39 cellular contexts compared by ENCODE assay signal in genomic region chr6:26471970-26472369, GRCh38. TPM values are rescaled to one million over a fixed set of nuclear protein-coding genes. Genes with fewer than 3 reads are reported as not detected.
DNase-seq lines count a peak whose midpoint lies in the region; ATAC-seq and TF ChIP-seq lines count a peak whose summit lies in the region.
"Had no signal": no experiment of that assay in that cellular context is flagged by ENCODE, and none has a peak within 500 bp of the region (broad histone marks: within the 10 kb centered on the region; RNA-seq: fewer than 3 reads in every experiment).

No MANE protein-coding gene starts in this region.

- DNase-seq in T-helper 1 cell (no peak), chondrocyte (ENCODE audit: low spot score) (no peak), caudate nucleus (lab: John Stamatoyannopoulos, UW) (no peak), NCI-H748 (lab: John Stamatoyannopoulos, UW; ENCODE audit: unreplicated experiment) (no peak)
- no peak for DNase-seq in CD8-positive, alpha-beta T cell
- DNase-seq in naive thymus-derived CD4-positive, alpha-beta T cell = no peak
- DNase-seq: activated CD8-positive, alpha-beta memory T cell treated with anti-CD3 and anti-CD28 coated beads, Interleukin-2, amount 10 ng/mL, durations not matched to agents 7 days and 5 days; activated naive CD4-positive, alpha-beta T cell treated with anti-CD3 and anti-CD28 coated beads for 36 hours; activated T-cell treated with anti-CD3 and anti-CD28 coated beads, Interleukin-2, amount 50 U/mL, for 72 hours; anterior cingulate cortex; DMS 273 treated with DMSO at 0.1 percent for 48 hours; effector memory CD4-positive, alpha-beta T cell; EL; hypothalamus; KG1; left cardiac atrium; MG63; mucosa of descending colon; NCI-H1417; NCI-H2081; NCI-H524 treated with DMSO at 0.1 percent for 48 hours; NK-92 treated with Interleukin-12 subunit alpha and Interleukin-12 subunit beta, amount 100 ng/mL, for 24 hours; PC-9; right cardiac atrium; stimulated activated CD4-positive, alpha-beta T cell treated with anti-CD3 and anti-CD28 coated beads, Interleukin-2, amount 100 ng/mL, for 24 hours; stomach; uterus had no signal

- H3K27me3 Mint-ChIP-seq in T-helper 1 cell treated with Interleukin-12 subunit alpha and Interleukin-12 subunit beta and Interleukin-4 antibody, amounts not matched to agents 30 μg/mL and 1 μg/mL, for 36 hours (ENCODE audit: low read depth) = no peaks in the 10 kb centered on the region
- no peaks in the 10 kb centered on the region for H3K27me3 Mint-ChIP-seq in CD8-positive, alpha-beta T cell (ENCODE audit: low read depth)
- H3K27me3 Mint-ChIP-seq in activated T-helper 17 cell treated with anti-CD3 and anti-CD28 coated beads, Interleukin-2, amount 50 U/mL, for 72 hours = no peaks in the 10 kb centered on the region
- H3K27me3 Mint-ChIP-seq in naive thymus-derived CD4-positive, alpha-beta T cell = no peaks in the 10 kb centered on the region
- no peaks in the 10 kb centered on the region for H3K27me3 Mint-ChIP-seq in chondrocyte (ENCODE audit: low read depth)
- H3K27me3 Mint-ChIP-seq: activated CD8-positive, alpha-beta memory T cell treated with anti-CD3 and anti-CD28 coated beads, Interleukin-2, amount 10 ng/mL, durations not matched to agents 7 days and 5 days had no signal

- H3K4me1 ChIP-seq in CD8-positive, alpha-beta T cell (ENCODE audit: insufficient read depth, low read length) = peaks cover 34% of the 10 kb centered on the region
- peaks cover 33% of the 10 kb centered on the region in 2 donors for H3K4me1 ChIP-seq in naive thymus-derived CD4-positive, alpha-beta T cell (ENCODE audit: control insufficient read depth in 2 of 2, insufficient read depth in 2 of 2, low read length in 2 of 2)
- H3K4me1 ChIP-seq: breast epithelium, uterus had no signal

- H3K9me3 ChIP-seq in CD8-positive, alpha-beta T cell (ENCODE audit: low read length) = no peaks in the 10 kb centered on the region
- H3K9me3 ChIP-seq in naive thymus-derived CD4-positive, alpha-beta T cell (ENCODE audit: control insufficient read depth in 2 of 3, low read length in 3 of 3) = no peaks in the 10 kb centered on the region
- H3K9me3 ChIP-seq: breast epithelium, MG63, mucosa of descending colon, stomach, uterus had no signal

- H3K4me3 ChIP-seq in CD8-positive, alpha-beta T cell (ENCODE audit: low read depth, low read length) = no peak overlapping the region
- H3K4me3 ChIP-seq in naive thymus-derived CD4-positive, alpha-beta T cell (ENCODE audit: low read length) = no peak overlapping the region
- H3K4me3 ChIP-seq: breast epithelium, coronary artery, MG63, mucosa of descending colon, neural progenitor cell, PC-9, SK-N-MC, smooth muscle cell, stomach, uterus had no signal

- no peak for TF ChIP-seq CTCF in CD8-positive, alpha-beta T cell (IDR thresholded peaks at IDR 0.05)
- TF ChIP-seq CTCF in chondrocyte (IDR thresholded peaks at IDR 0.05) = no peak

- peaks cover 23% of the 10 kb centered on the region for H3K4me1 Mint-ChIP-seq in T-helper 1 cell treated with Interleukin-12 subunit alpha and Interleukin-12 subunit beta and Interleukin-4 antibody, amounts not matched to agents 30 μg/mL and 1 μg/mL, for 36 hours (ENCODE audit: low read depth)
- H3K4me1 Mint-ChIP-seq in CD8-positive, alpha-beta T cell (ENCODE audit: low read depth) = peaks cover 42% of the 10 kb centered on the region
- peaks cover 13% of the 10 kb centered on the region for H3K4me1 Mint-ChIP-seq in activated T-helper 17 cell treated with anti-CD3 and anti-CD28 coated beads, Interleukin-2, amount 50 U/mL, for 72 hours
- H3K4me1 Mint-ChIP-seq in naive thymus-derived CD4-positive, alpha-beta T cell = peaks cover 34 to 57% (median 45%) of the 10 kb centered on the region in 7 donors
- peaks cover 31% of the 10 kb centered on the region for H3K4me1 Mint-ChIP-seq in chondrocyte (ENCODE audit: low read depth)

- CTCF ChIA-PET in CD8-positive, alpha-beta T cell (lab: Charles Lee) = interaction anchor here (0.7 to 2.3 kb wide), 3 partner anchors 10 to 124 kb away, joined by 3 to 6 read pairs (median 5); no protein-coding TSS in a partner anchor
- CTCF ChIA-PET in naive thymus-derived CD4-positive, alpha-beta T cell (lab: Charles Lee) = interaction anchor here (0.6 to 1.0 kb wide), 3 partner anchors 102 to 407 kb away, joined by 3 to 4 read pairs (median 3); no protein-coding TSS in a partner anchor

- POLR2A ChIA-PET in CD8-positive, alpha-beta T cell (lab: Charles Lee) = interaction anchor here (0.7 to 3.8 kb wide), 7 partner anchors 10 to 102 kb away, joined by 3 to 36 read pairs (median 6); partner anchors contain the start of gene HMGN4
- POLR2A ChIA-PET in naive thymus-derived CD4-positive, alpha-beta T cell (lab: Charles Lee) = interaction anchor here (0.5 to 5.3 kb wide), 12 partner anchors 9 to 661 kb away, joined by 3 to 51 read pairs (median 9); partner anchors contain the start of gene HMGN4

- H3K36me3 ChIP-seq in CD8-positive, alpha-beta T cell (ENCODE audit: insufficient read depth, low read length) = peaks cover 11% of the 10 kb centered on the region
- H3K36me3 ChIP-seq in naive thymus-derived CD4-positive, alpha-beta T cell (ENCODE audit: control insufficient read depth in 2 of 3, insufficient read depth in 3 of 3, low read length in 3 of 3) = peaks cover 1 to 23% (median 8%) of the 10 kb centered on the region in 3 experiments
- H3K36me3 ChIP-seq: breast epithelium, neural progenitor cell, uterus had no signal

- no peak overlapping the region for H3K4me3 Mint-ChIP-seq in T-helper 1 cell treated with Interleukin-12 subunit alpha and Interleukin-12 subunit beta and Interleukin-4 antibody, amounts not matched to agents 30 μg/mL and 1 μg/mL, for 36 hours
- H3K4me3 Mint-ChIP-seq in CD8-positive, alpha-beta T cell = no peak overlapping the region
- no peak overlapping the region for H3K4me3 Mint-ChIP-seq in activated T-helper 17 cell treated with anti-CD3 and anti-CD28 coated beads, Interleukin-2, amount 50 U/mL, for 72 hours
- H3K4me3 Mint-ChIP-seq in naive thymus-derived CD4-positive, alpha-beta T cell = peak overlapping the region in 3 of 10 donors; percentile 34 to 98 (median 50)
- H3K4me3 Mint-ChIP-seq in chondrocyte (ENCODE audit: unreplicated experiment) = no peak overlapping the region

- H3K27ac Mint-ChIP-seq in T-helper 1 cell treated with Interleukin-12 subunit alpha and Interleukin-12 subunit beta and Interleukin-4 antibody, amounts not matched to agents 30 μg/mL and 1 μg/mL, for 36 hours = peak overlapping the region; percentile 6
- peak overlapping the region; percentile 99 for H3K27ac Mint-ChIP-seq in CD8-positive, alpha-beta T cell
- peak overlapping the region; percentile 100 for H3K27ac Mint-ChIP-seq in activated T-helper 17 cell treated with anti-CD3 and anti-CD28 coated beads, Interleukin-2, amount 50 U/mL, for 72 hours
- peak overlapping the region; percentile 42 to 100 (median 76) for H3K27ac Mint-ChIP-seq in naive thymus-derived CD4-positive, alpha-beta T cell
- no peak overlapping the region for H3K27ac Mint-ChIP-seq in chondrocyte (ENCODE audit: unreplicated experiment)
- H3K27ac Mint-ChIP-seq: neural progenitor cell had no signal

- no peak for ATAC-seq in CD8-positive, alpha-beta T cell
- no peak for ATAC-seq in activated T-helper 17 cell treated with anti-CD3 and anti-CD28 coated beads, Interleukin-2, amount 50 U/mL, for 72 hours (replicated peaks)
- no peak for ATAC-seq in naive thymus-derived CD4-positive, alpha-beta T cell
- ATAC-seq: activated CD8-positive, alpha-beta memory T cell treated with anti-CD3 and anti-CD28 coated beads, Interleukin-2, amount 10 ng/mL, durations not matched to agents 7 days and 5 days; activated T-cell treated with anti-CD3 and anti-CD28 coated beads, Interleukin-2, amount 50 U/mL, for 72 hours; left cardiac atrium; mucosa of descending colon; right cardiac atrium had no signal

- intact Hi-C loops in CD8-positive, alpha-beta T cell (cut with DNase I, micrococcal nuclease) = loop anchor here (5.0 kb wide), 2 partner anchors 70 to 300 kb away; partner anchors contain the start of gene BTN3A1 (in 1 of the 2)
- intact Hi-C loops in naive thymus-derived CD4-positive, alpha-beta T cell (cut with micrococcal nuclease) = loop anchor here (5.0 to 10.0 kb wide), 3 partner anchors 185 to 367 kb away; a partner anchor contains a TSS

- H3K36me3 Mint-ChIP-seq in T-helper 1 cell treated with Interleukin-12 subunit alpha and Interleukin-12 subunit beta and Interleukin-4 antibody, amounts not matched to agents 30 μg/mL and 1 μg/mL, for 36 hours (ENCODE audit: low read depth) = peaks cover 45% of the 10 kb centered on the region
- H3K36me3 Mint-ChIP-seq in CD8-positive, alpha-beta T cell = peaks cover 46% of the 10 kb centered on the region
- peaks cover 29% of the 10 kb centered on the region for H3K36me3 Mint-ChIP-seq in activated T-helper 17 cell treated with anti-CD3 and anti-CD28 coated beads, Interleukin-2, amount 50 U/mL, for 72 hours (ENCODE audit: low read depth)
- H3K36me3 Mint-ChIP-seq in naive thymus-derived CD4-positive, alpha-beta T cell = peaks cover 21 to 56% (median 31%) of the 10 kb centered on the region in 5 donors
- H3K36me3 Mint-ChIP-seq in chondrocyte (ENCODE audit: low read depth) = peaks cover 20% of the 10 kb centered on the region

- no peak overlapping the region for H3K27ac ChIP-seq in CD8-positive, alpha-beta T cell (ENCODE audit: low read depth, low read length)
- no peak overlapping the region for H3K27ac ChIP-seq in naive thymus-derived CD4-positive, alpha-beta T cell (ENCODE audit: low read depth, low read length)
- H3K27ac ChIP-seq in caudate nucleus (ENCODE audit: low read depth, low read length) = no peak overlapping the region
- H3K27ac ChIP-seq: breast epithelium, coronary artery, HL-60, neural progenitor cell, PC-9, SK-N-MC had no signal

- no peaks in the 10 kb centered on the region for H3K27me3 ChIP-seq in CD8-positive, alpha-beta T cell (ENCODE audit: insufficient read depth, low read length)
- no peaks in the 10 kb centered on the region for H3K27me3 ChIP-seq in naive thymus-derived CD4-positive, alpha-beta T cell (ENCODE audit: control insufficient read depth in 2 of 2, insufficient read depth in 2 of 2, low read length in 2 of 2)
- H3K27me3 ChIP-seq: breast epithelium, MG63, neural progenitor cell, stomach, uterus had no signal

- H3K9me3 Mint-ChIP-seq in T-helper 1 cell treated with Interleukin-12 subunit alpha and Interleukin-12 subunit beta and Interleukin-4 antibody, amounts not matched to agents 30 μg/mL and 1 μg/mL, for 36 hours = peaks cover 12% of the 10 kb centered on the region
- peaks cover 2% of the 10 kb centered on the region for H3K9me3 Mint-ChIP-seq in CD8-positive, alpha-beta T cell
- peaks cover 7% of the 10 kb centered on the region for H3K9me3 Mint-ChIP-seq in activated T-helper 17 cell treated with anti-CD3 and anti-CD28 coated beads, Interleukin-2, amount 50 U/mL, for 72 hours
- H3K9me3 Mint-ChIP-seq in naive thymus-derived CD4-positive, alpha-beta T cell = peaks cover 0 to 22% (median 6%) of the 10 kb centered on the region in 11 donors
- peaks cover 5% of the 10 kb centered on the region for H3K9me3 Mint-ChIP-seq in chondrocyte (ENCODE audit: low read depth)
- H3K9me3 Mint-ChIP-seq: neural progenitor cell had no signal

RNA-seq across cellular contexts. Expression of gene BTN2A1, which starts 14.2 kb away (rescaled TPM):
- 10 to 100 TPM; 16.4 to 17.3 TPM for total RNA-seq in CD8-positive, alpha-beta T cell
- total RNA-seq in activated T-helper 17 cell treated with anti-CD3 and anti-CD28 coated beads, Interleukin-2, amount 50 U/mL, for 72 hours = 10 to 100 TPM; 26.1 to 36.3 TPM
- 10 to 100 TPM; 29.0 to 54.6 (median 37.2) TPM for total RNA-seq in naive thymus-derived CD4-positive, alpha-beta T cell
- polyA plus RNA-seq in naive thymus-derived CD4-positive, alpha-beta T cell = 10 to 100 TPM in 1 of 2 donors, 1 to 10 TPM in 1; 9.7 to 13.1 TPM
- 28.3 to 33.6 TPM (median 33.3 TPM) in 3 replicates for total RNA-seq in chondrocyte

RNA-seq across cellular contexts. Expression of gene BTN1A1, which starts 28.1 kb away (rescaled TPM):
- total RNA-seq in CD8-positive, alpha-beta T cell = not detected
- under 1 TPM in 1 of 2 donors, not detected in 1; 0.21 TPM for total RNA-seq in activated T-helper 17 cell treated with anti-CD3 and anti-CD28 coated beads, Interleukin-2, amount 50 U/mL, for 72 hours
- not detected for total RNA-seq in naive thymus-derived CD4-positive, alpha-beta T cell
- not detected for polyA plus RNA-seq in naive thymus-derived CD4-positive, alpha-beta T cell
- total RNA-seq in chondrocyte = not detected in 3 replicates
- total RNA-seq: A172; activated CD8-positive, alpha-beta memory T cell treated with anti-CD3 and anti-CD28 coated beads, Interleukin-2, amount 10 ng/mL, durations not matched to agents 7 days and 5 days; breast epithelium; epithelial cell of proximal tubule; glomerular endothelial cell; left cardiac atrium; lung microvascular endothelial cell; mucosa of descending colon; PC-9; right cardiac atrium; smooth muscle cell; stomach had no signal
- polyA plus RNA-seq: right cardiac atrium, smooth muscle cell, stomach had no signal

RNA-seq across cellular contexts. Expression of gene BTN3A3, which starts 31.7 kb away (rescaled TPM):
- 10 to 100 TPM; 44.9 to 51.8 TPM for total RNA-seq in CD8-positive, alpha-beta T cell
- total RNA-seq in activated T-helper 17 cell treated with anti-CD3 and anti-CD28 coated beads, Interleukin-2, amount 50 U/mL, for 72 hours = 10 to 100 TPM; 31.1 to 77.1 TPM
- total RNA-seq in naive thymus-derived CD4-positive, alpha-beta T cell = 100 to 1,000 TPM in 3 of 5 experiments, 10 to 100 TPM in 2; 79.1 to 183 (median 119) TPM
- polyA plus RNA-seq in naive thymus-derived CD4-positive, alpha-beta T cell = 10 to 100 TPM; 71.4 to 96.2 TPM
- 8.6 to 23.7 TPM (median 9.3 TPM) in 3 replicates for total RNA-seq in chondrocyte
